In genomic region chr6:30100585-30101422, GRCh38 we compare ENCODE assay signal across 9 cellular contexts. TPM values are rescaled to one million over a fixed set of nuclear protein-coding genes. Genes with fewer than 3 reads are reported as not detected.
DNase-seq lines count a peak whose midpoint lies in the region; ATAC-seq and TF ChIP-seq lines count a peak whose summit lies in the region.
"Had no signal": no experiment of that assay in that cellular context is flagged by ENCODE, and none has a peak within 500 bp of the region (broad histone marks: within the 10 kb centered on the region; RNA-seq: fewer than 3 reads in every experiment).

No MANE protein-coding gene starts in this region.

- H3K4me3 ChIP-seq in RWPE2 (ENCODE audit: severe bottlenecking): peak overlapping the region; percentile 23
- H3K4me3 ChIP-seq in duodenal mucosa (ENCODE audit: low read depth in 1 of 2, low read length in 2 of 2): peak overlapping the region; percentile 80 to 82
- H3K4me3 ChIP-seq in mucosa of stomach (ENCODE audit: low read length): peak overlapping the region; percentile 23
- H3K4me3 ChIP-seq in vagina: peak overlapping the region; percentile 38 to 41

- no peak for TF ChIP-seq POLR2A in vagina (IDR thresholded peaks at IDR 0.05)

- peak overlapping the region; percentile 67 to 94 for H3K9ac ChIP-seq in duodenal mucosa (ENCODE audit: low read depth in 1 of 2, low read length in 2 of 2)
- H3K9ac ChIP-seq in mucosa of stomach (ENCODE audit: low read length): peak overlapping the region; percentile 66

- TF ChIP-seq CTCF in GM10266 (IDR thresholded peaks at IDR 0.05; ENCODE audit: control insufficient read depth, insufficient read depth, low read depth, missing control alignments) (no peak), RWPE2 (IDR thresholded peaks at IDR 0.05; ENCODE audit: poor library complexity, severe bottlenecking) (no peak), vagina (IDR thresholded peaks at IDR 0.05) (no peak)

- intact Hi-C loops in vagina (cut with DNase I): no loop called here

- no peaks in the 10 kb centered on the region for H3K36me3 ChIP-seq in RWPE2 (ENCODE audit: low read depth)
- no peaks in the 10 kb centered on the region for H3K36me3 ChIP-seq in duodenal mucosa (ENCODE audit: control insufficient read depth in 1 of 2, insufficient read depth in 2 of 2, low read length in 2 of 2)
- no peaks in the 10 kb centered on the region for H3K36me3 ChIP-seq in mucosa of stomach (ENCODE audit: control insufficient read depth, insufficient read depth, low read length)
- no peaks in the 10 kb centered on the region for H3K36me3 ChIP-seq in vagina

- H3K27me3 ChIP-seq in RWPE2 (ENCODE audit: insufficient read depth, poor library complexity, severe bottlenecking) (no peaks in the 10 kb centered on the region), duodenal mucosa (ENCODE audit: control insufficient read depth in 1 of 2, insufficient read depth in 2 of 2, low read length in 2 of 2) (peaks cover 8 to 12% of the 10 kb centered on the region in 2 donors), mucosa of stomach (ENCODE audit: control insufficient read depth, insufficient read depth, low read length) (peaks cover 7% of the 10 kb centered on the region), vagina (no peaks in the 10 kb centered on the region)

- no peaks in the 10 kb centered on the region for H3K9me3 ChIP-seq in RWPE2 (ENCODE audit: severe bottlenecking)
- no peaks in the 10 kb centered on the region for H3K9me3 ChIP-seq in duodenal mucosa (ENCODE audit: control insufficient read depth in 1 of 2, low read length in 2 of 2)
- no peaks in the 10 kb centered on the region for H3K9me3 ChIP-seq in mucosa of stomach (ENCODE audit: control insufficient read depth, low read length)
- H3K9me3 ChIP-seq in vagina: no peaks in the 10 kb centered on the region

- DNase-seq in GM10266 (ENCODE audit: extremely low spot score) (peak; percentile 38), RWPE2 (ENCODE audit: low spot score) (no peak), vagina (ENCODE audit: extremely low spot score in 2 of 2) (no peak), NAMALWA (ENCODE audit: low spot score) (no peak), NCI-H446 (lab: John Stamatoyannopoulos, UW) (no peak)

- peak; percentile 53 for ATAC-seq in RWPE2 (ENCODE audit: low read depth)
- ATAC-seq in GM19035 (IDR thresholded peaks at IDR 0.05; ENCODE audit: unreplicated experiment): no peak

- H3K27ac ChIP-seq in RWPE2 (ENCODE audit: poor library complexity, severe bottlenecking) (peak overlapping the region; percentile 40), duodenal mucosa (ENCODE audit: low read depth, low read length) (no peak overlapping the region), vagina (peak overlapping the region; percentile 44)

- H3K4me1 ChIP-seq in RWPE2 (ENCODE audit: insufficient read depth, poor library complexity, severe bottlenecking) (peaks cover 12% of the 10 kb centered on the region), duodenal mucosa (ENCODE audit: control insufficient read depth in 1 of 2, insufficient read depth in 2 of 2, low read length in 2 of 2) (peaks cover 42 to 48% of the 10 kb centered on the region in 2 donors), mucosa of stomach (ENCODE audit: control insufficient read depth, insufficient read depth, low read length) (peaks cover 66% of the 10 kb centered on the region), vagina (peaks cover 27% of the 10 kb centered on the region)

RNA-seq across cellular contexts. Expression of gene TRIM31, which starts 12.1 kb away (rescaled TPM):
- not detected for total RNA-seq in vagina
- total RNA-seq: pulmonary artery endothelial cell had no signal

RNA-seq across cellular contexts. Expression of gene RNF39, which starts 25.2 kb away (rescaled TPM):
- total RNA-seq in vagina: 18.2 TPM
- total RNA-seq: pulmonary artery endothelial cell had no signal

RNA-seq across cellular contexts. Expression of gene PPP1R11, which starts 33.8 kb away (rescaled TPM):
- 19.6 TPM for total RNA-seq in vagina

RNA-seq across cellular contexts. Expression of gene TRIM40, which starts 35.1 kb away (rescaled TPM):
- total RNA-seq in vagina: not detected
- total RNA-seq: pulmonary artery endothelial cell had no signal

RNA-seq across cellular contexts. Expression of gene POLR1H, which starts 39.7 kb away (rescaled TPM):
- total RNA-seq in vagina: 31.2 TPM

Comparison
In these comparisons a context has a peak if more than half of its experiments do, and no peak if none do; other contexts are left out.
1. H3K4me3 ChIP-seq: peak in every context shown above with its lines; median percentile 81 in duodenal mucosa; 40 in vagina; 23 in RWPE2; 23 in mucosa of stomach.